ENCODE assay signal across 8 cellular contexts in genomic region chr16:66608241-66609138, GRCh38. TPM values are rescaled to one million over a fixed set of nuclear protein-coding genes. Genes with fewer than 3 reads are reported as not detected.
DNase-seq lines count a peak whose midpoint lies in the region; ATAC-seq and TF ChIP-seq lines count a peak whose summit lies in the region.

No MANE protein-coding gene starts in this region.

- intact Hi-C loops in head of caudate nucleus (cut with DNase I), result loop anchor here (10.0 kb wide), 2 partner anchors 106 to 256 kb away; no protein-coding TSS in a partner anchor

- H3K36me3 Mint-ChIP-seq in activated naive CD4-positive, alpha-beta T cell treated with anti-CD3 and anti-CD28 coated beads, Interleukin-2, amount 10 ng/mL, durations not matched to agents 7 days and 5 days, result peaks cover 41% of the 10 kb centered on the region
- peaks cover 4% of the 10 kb centered on the region for H3K36me3 Mint-ChIP-seq in type B pancreatic cell

- H3K4me3 Mint-ChIP-seq in activated naive CD4-positive, alpha-beta T cell treated with anti-CD3 and anti-CD28 coated beads, Interleukin-2, amount 10 ng/mL, durations not matched to agents 7 days and 5 days, result peak overlapping the region; percentile 24
- H3K4me3 Mint-ChIP-seq in type B pancreatic cell, result peak overlapping the region; percentile 76

- peaks cover 37% of the 10 kb centered on the region for H3K4me1 Mint-ChIP-seq in activated naive CD4-positive, alpha-beta T cell treated with anti-CD3 and anti-CD28 coated beads, Interleukin-2, amount 10 ng/mL, durations not matched to agents 7 days and 5 days
- peaks cover 14% of the 10 kb centered on the region for H3K4me1 Mint-ChIP-seq in type B pancreatic cell (ENCODE audit: unreplicated experiment)

- ATAC-seq in SK-N-SH treated with all-trans-retinoic acid at 6 μM for 48 hours, result peak; percentile 75

- H3K27ac Mint-ChIP-seq in activated naive CD4-positive, alpha-beta T cell treated with anti-CD3 and anti-CD28 coated beads, Interleukin-2, amount 10 ng/mL, durations not matched to agents 7 days and 5 days, result peak overlapping the region; percentile 86
- peak overlapping the region; percentile 85 for H3K27ac Mint-ChIP-seq in type B pancreatic cell

- CTCF ChIA-PET in activated naive CD4-positive, alpha-beta T cell treated with anti-CD3 and anti-CD28 coated beads, Interleukin-2, amount 10 ng/mL, durations not matched to agents 7 days and 5 days (lab: Charles Lee), result interaction anchor here (0.6 to 4.9 kb wide), 41 partner anchors 9 to 320 kb away, joined by 3 to 47 read pairs (median 4); partner anchors contain the start of genes CKLF, CMTM2 and NAE1

- H3K9me3 Mint-ChIP-seq in activated naive CD4-positive, alpha-beta T cell treated with anti-CD3 and anti-CD28 coated beads, Interleukin-2, amount 10 ng/mL, durations not matched to agents 7 days and 5 days, result no peaks in the 10 kb centered on the region
- H3K9me3 Mint-ChIP-seq in type B pancreatic cell, result no peaks in the 10 kb centered on the region

- TF ChIP-seq CTCF in LNCAP (IDR thresholded peaks at IDR 0.05) (peak; percentile 94), type B pancreatic cell (conservative IDR thresholded peaks at IDR 0.05) (peak; percentile 96)

- DNase-seq in AG20443 (ENCODE audit: low spot score), result peak; percentile 94
- DNase-seq in GM19238 (ENCODE audit: insufficient read length, low spot score), result peak; percentile 81
- peak; percentile 88 for DNase-seq in activated naive CD4-positive, alpha-beta T cell treated with anti-CD3 and anti-CD28 coated beads, Interleukin-2, amount 10 ng/mL, durations not matched to agents 7 days and 5 days
- peak; percentile 68 to 94 (median 87) for DNase-seq in head of caudate nucleus
- peak; percentile 59 for DNase-seq in pons (ENCODE audit: low spot score)
- DNase-seq in type B pancreatic cell (ENCODE audit: extremely low spot score, unreplicated experiment), result peak; percentile 93

- H3K27me3 Mint-ChIP-seq in activated naive CD4-positive, alpha-beta T cell treated with anti-CD3 and anti-CD28 coated beads, Interleukin-2, amount 10 ng/mL, durations not matched to agents 7 days and 5 days, result peaks cover 5% of the 10 kb centered on the region
- H3K27me3 Mint-ChIP-seq in type B pancreatic cell, result peaks cover 3% of the 10 kb centered on the region

TF ChIP-seq in SK-N-SH treated with all-trans-retinoic acid at 6 μM for 48 hours, 23 proteins besides CTCF, POLR2A, EP300 and RAD21:
- TF ChIP-seq POU6F1 (CRISPR knock-in tag; IDR thresholded peaks at IDR 0.05; ENCODE audit: borderline replicate concordance, low read depth) (no peak), ZFP3 (CRISPR knock-in tag; IDR thresholded peaks at IDR 0.05) (0 out of 2 replicates have a peak, but pooled peaks have one; percentile 55), ZC3H10 (CRISPR knock-in tag; IDR thresholded peaks at IDR 0.05) (no peak), RARB (CRISPR knock-in tag; IDR thresholded peaks at IDR 0.05) (no peak), ARNTL (CRISPR knock-in tag; IDR thresholded peaks at IDR 0.05; ENCODE audit: borderline replicate concordance, low read depth) (no peak), CSDC2 (CRISPR knock-in tag; IDR thresholded peaks at IDR 0.05) (peak; percentile 73; the same call in 1 of the 2 replicates), ISL1 (CRISPR knock-in tag; IDR thresholded peaks at IDR 0.05) (peak; percentile 27; the same call in 1 of the 2 replicates), CSRNP3 (CRISPR knock-in tag; IDR thresholded peaks at IDR 0.05) (no peak)

RNA-seq across cellular contexts. Expression of gene CMTM3, which starts 4.0 kb away (rescaled TPM):
- total RNA-seq in type B pancreatic cell (ENCODE audit: low replicate concordance), result 28.0 and 45.2 TPM in 2 replicates

RNA-seq across cellular contexts. Expression of gene CMTM2, which starts 29.2 kb away (rescaled TPM):
- total RNA-seq in type B pancreatic cell (ENCODE audit: low replicate concordance), result 0.41 TPM in 1 of 2 replicates, not detected in the other

RNA-seq across cellular contexts. Expression of gene CMTM1, which starts 42.3 kb away (rescaled TPM):
- total RNA-seq in type B pancreatic cell (ENCODE audit: low replicate concordance), result 3.4 and 8.4 TPM in 2 replicates

RNA-seq across cellular contexts. Expression of gene CKLF, which starts 56.1 kb away (rescaled TPM):
- 21.2 and 36.3 TPM in 2 replicates for total RNA-seq in type B pancreatic cell (ENCODE audit: low replicate concordance)

RNA-seq across cellular contexts. Expression of gene TK2, which starts 58.6 kb away (rescaled TPM):
- total RNA-seq in type B pancreatic cell (ENCODE audit: low replicate concordance), result 14.6 and 18.4 TPM in 2 replicates

Comparison
In these comparisons a context has a peak if more than half of its experiments do, and no peak if none do; other contexts are left out.
1. Peak in every context shown above with its lines: DNase-seq and ATAC-seq.